8 cellular contexts compared by ENCODE assay signal in the genomic region with DNA sequence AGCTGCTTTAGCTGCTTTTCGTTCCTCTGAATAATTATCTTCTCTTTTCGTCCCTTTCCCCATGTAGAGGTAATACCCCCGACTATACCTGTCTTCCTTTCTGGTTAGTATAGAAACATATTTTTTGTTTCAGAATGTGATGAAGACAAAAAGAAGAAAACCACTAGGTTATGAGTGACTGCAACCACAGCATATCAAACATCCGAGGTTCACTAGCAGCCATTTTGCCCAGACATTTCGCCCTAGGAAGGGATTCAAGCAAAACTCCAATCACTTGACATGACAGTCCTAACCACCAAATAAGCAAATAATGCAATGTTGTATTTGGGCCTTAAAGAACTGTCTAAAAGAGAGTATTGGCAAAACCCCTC. TPM values are rescaled to one million over a fixed set of nuclear protein-coding genes. Genes with fewer than 3 reads are reported as not detected.
DNase-seq lines count a peak whose midpoint lies in the region; ATAC-seq and TF ChIP-seq lines count a peak whose summit lies in the region.

No MANE protein-coding gene starts in this region.

- H3K4me3 Mint-ChIP-seq in central memory CD8-positive, alpha-beta T cell = peak overlapping the region; percentile 54
- H3K4me3 Mint-ChIP-seq in neural progenitor cell = no peak overlapping the region

- peaks cover 30% of the 10 kb centered on the region for H3K79me2 ChIP-seq in parathyroid adenoma
- peaks cover 100% of the 10 kb centered on the region for H3K79me2 ChIP-seq in neural progenitor cell (ENCODE audit: low read depth)

- H3K4me1 Mint-ChIP-seq in central memory CD8-positive, alpha-beta T cell = peaks cover 74% of the 10 kb centered on the region
- peaks cover 45% of the 10 kb centered on the region for H3K4me1 Mint-ChIP-seq in neural progenitor cell

- H3K27me3 Mint-ChIP-seq in central memory CD8-positive, alpha-beta T cell = no peaks in the 10 kb centered on the region
- H3K27me3 Mint-ChIP-seq in neural progenitor cell (ENCODE audit: insufficient read depth, low read depth) = no peaks in the 10 kb centered on the region

- peak overlapping the region; percentile 3; the same call in 1 of the 2 replicates for H3K4me3 ChIP-seq in GM12864 (ENCODE audit: low read depth, low read length)
- H3K4me3 ChIP-seq in parathyroid adenoma (ENCODE audit: low read depth, low read length) = peak overlapping the region; percentile 7
- H3K4me3 ChIP-seq in neural progenitor cell = no peak overlapping the region

- H3K9ac ChIP-seq in parathyroid adenoma = no peak overlapping the region
- no peak overlapping the region for H3K9ac ChIP-seq in neural progenitor cell

- ATAC-seq in HG03095 (IDR thresholded peaks at IDR 0.05; ENCODE audit: unreplicated experiment) = peak; percentile 43
- ATAC-seq in central memory CD8-positive, alpha-beta T cell (replicated peaks; ENCODE audit: extremely low read depth, poor library complexity, severe bottlenecking) = peak; percentile 41
- ATAC-seq in GM18519 (IDR thresholded peaks at IDR 0.05; ENCODE audit: low FRiP score, unreplicated experiment) = no peak
- no peak for ATAC-seq in HG03097 (IDR thresholded peaks at IDR 0.05; ENCODE audit: low FRiP score, unreplicated experiment)

- peak overlapping the region; percentile 55 for H3K27ac ChIP-seq in parathyroid adenoma
- no peak overlapping the region for H3K27ac ChIP-seq in neural progenitor cell

- H3K9me3 Mint-ChIP-seq in central memory CD8-positive, alpha-beta T cell = no peaks in the 10 kb centered on the region
- H3K9me3 Mint-ChIP-seq in neural progenitor cell = no peaks in the 10 kb centered on the region

- DNase-seq in GM12864 (ENCODE audit: low read depth) (no peak), neural progenitor cell (ENCODE audit: low spot score) (no peak)
- no peak for DNase-seq in central memory CD8-positive, alpha-beta T cell (ENCODE audit: low spot score in 2 of 2)
- DNase-seq in stimulated activated naive CD4-positive, alpha-beta T cell treated with Interleukin-2 at 50 U/mL for 16 hours (lab: John Stamatoyannopoulos, UW) = no peak

- H4K20me1 ChIP-seq in neural progenitor cell (ENCODE audit: low read depth) = peaks cover 100% of the 10 kb centered on the region

- peaks cover 25% of the 10 kb centered on the region for H3K36me3 Mint-ChIP-seq in central memory CD8-positive, alpha-beta T cell (ENCODE audit: insufficient read depth)
- H3K36me3 Mint-ChIP-seq in neural progenitor cell = peaks cover 41% of the 10 kb centered on the region

- H3K9me3 ChIP-seq in parathyroid adenoma (ENCODE audit: control insufficient read depth, low read length) = no peaks in the 10 kb centered on the region
- no peaks in the 10 kb centered on the region for H3K9me3 ChIP-seq in neural progenitor cell (ENCODE audit: low read depth)

- H2AFZ ChIP-seq in parathyroid adenoma = no peak overlapping the region
- H2AFZ ChIP-seq in neural progenitor cell (replicated peaks) = no peak overlapping the region

- H3K27me3 ChIP-seq in parathyroid adenoma (ENCODE audit: control insufficient read depth, insufficient read depth, low read length) (no peaks in the 10 kb centered on the region), neural progenitor cell (no peaks in the 10 kb centered on the region)

- H3F3A ChIP-seq in neural progenitor cell (ENCODE audit: low read depth) = peaks cover 20% of the 10 kb centered on the region

- H3K27ac Mint-ChIP-seq in central memory CD8-positive, alpha-beta T cell (ENCODE audit: low read depth) = peak overlapping the region; percentile 93
- no peak overlapping the region for H3K27ac Mint-ChIP-seq in neural progenitor cell

- H3K4me1 ChIP-seq in parathyroid adenoma (peaks cover 35% of the 10 kb centered on the region), neural progenitor cell (peaks cover 30% of the 10 kb centered on the region)

- TF ChIP-seq CTCF in GM12864 (IDR thresholded peaks at IDR 0.05; ENCODE audit: low read depth, low read length, missing control alignments) (no peak), parathyroid adenoma (IDR thresholded peaks at IDR 0.05) (no peak), neural progenitor cell (IDR thresholded peaks at IDR 0.05) (no peak)

- H3K36me3 ChIP-seq in parathyroid adenoma (ENCODE audit: control insufficient read depth, insufficient read depth, low read length) (no peaks in the 10 kb centered on the region), neural progenitor cell (peaks cover 7% of the 10 kb centered on the region)

- H3K4me2 ChIP-seq in parathyroid adenoma (ENCODE audit: low read length) (peak overlapping the region; percentile 57), neural progenitor cell (no peak overlapping the region)

RNA-seq across cellular contexts. Expression of a gene that starts 9.4 kb away (rescaled TPM):
- total RNA-seq in neural progenitor cell (ENCODE audit: low replicate concordance) = 156 and 226 TPM in 2 replicates

RNA-seq across cellular contexts. Expression of a gene that starts 9.6 kb away (rescaled TPM):
- total RNA-seq in neural progenitor cell (ENCODE audit: low replicate concordance) = 57.2 and 87.2 TPM in 2 replicates

Comparison
In these comparisons a context has a peak if more than half of its experiments do, and no peak if none do; other contexts are left out.
1. ATAC-seq: peak in HG03095 (single experiment) and central memory CD8-positive, alpha-beta T cell (single experiment); none in GM18519 (single experiment) and HG03097 (single experiment).